2 cellular contexts compared by ENCODE assay signal in genomic region chr6:53808302-53808881, GRCh38.
TF ChIP-seq lines count a peak whose summit lies in the region.

No MANE protein-coding gene starts in this region.

TF ChIP-seq in IMR-90, 13 proteins besides CTCF, POLR2A, EP300 and RAD21:
- TF ChIP-seq MAFK (IDR thresholded peaks at IDR 0.05; ENCODE audit: low read depth, low read length) (peak; percentile 69), SMC3 (IDR thresholded peaks at IDR 0.05; ENCODE audit: low read depth, low read length) (no peak)
TF ChIP-seq in IMR-90: peak in this region for 1.

TF ChIP-seq in H1, 55 proteins besides CTCF, POLR2A, EP300 and RAD21:
- no peak for TF ChIP-seq TBP (IDR thresholded peaks at IDR 0.05; ENCODE audit: low read depth, low read length)
- TF ChIP-seq BACH1 (IDR thresholded peaks at IDR 0.05; ENCODE audit: low read length), result no peak
- TF ChIP-seq TCF12 (IDR thresholded peaks at IDR 0.05; ENCODE audit: low read depth, low read length), result no peak
- TF ChIP-seq POU5F1 (IDR thresholded peaks at IDR 0.05; ENCODE audit: low read depth, low read length), result no peak
- TF ChIP-seq GTF2F1 (IDR thresholded peaks at IDR 0.05; ENCODE audit: borderline replicate concordance, low read depth, low read length), result no peak
- no peak for TF ChIP-seq CREB1 (IDR thresholded peaks at IDR 0.05)
- no peak for TF ChIP-seq NRF1 (IDR thresholded peaks at IDR 0.05; ENCODE audit: low read depth, low read length)
- TF ChIP-seq SP2 (IDR thresholded peaks at IDR 0.05; ENCODE audit: low read length), result no peak
- TF ChIP-seq ATF2 (IDR thresholded peaks at IDR 0.05; ENCODE audit: low read length), result no peak
- TF ChIP-seq GABPA (IDR thresholded peaks at IDR 0.05; ENCODE audit: borderline replicate concordance, insufficient read depth, low read length), result no peak
- no peak for TF ChIP-seq HDAC2 (IDR thresholded peaks at IDR 0.05; ENCODE audit: borderline replicate concordance in 1 of 2, low read depth in 2 of 2, low read length in 2 of 2)
- no peak for TF ChIP-seq NANOG (IDR thresholded peaks at IDR 0.05; ENCODE audit: insufficient read depth, low read depth, low read length, poor library complexity, severe bottlenecking)
- no peak for TF ChIP-seq ATF3 (IDR thresholded peaks at IDR 0.05; ENCODE audit: insufficient read depth, low read depth, low read length)
- no peak for TF ChIP-seq YY1 (IDR thresholded peaks at IDR 0.05; ENCODE audit: low read depth, low read length)
- no peak for TF ChIP-seq SIN3A (conservative IDR thresholded peaks at IDR 0.05 in 1 of 2, IDR thresholded peaks at IDR 0.05 in 1 of 2; ENCODE audit: low read depth in 1 of 2, low read length in 2 of 2)
- TF ChIP-seq JUND (IDR thresholded peaks at IDR 0.05; ENCODE audit: low read length), result no peak
- TF ChIP-seq CHD1 (IDR thresholded peaks at IDR 0.05; ENCODE audit: low read depth, low read length), result no peak
- TF ChIP-seq FOSL1 (IDR thresholded peaks at IDR 0.05; ENCODE audit: insufficient read depth, low read depth, low read length), result no peak
- no peak for TF ChIP-seq KDM5A (IDR thresholded peaks at IDR 0.05; ENCODE audit: low read length)
